ENCODE assay signal across 24 cellular contexts in genomic region chr12:77344651-77345050, GRCh38.
"Had no signal": no experiment of that assay in that cellular context is flagged by ENCODE, and none has a peak within 500 bp of the region (broad histone marks: within the 10 kb centered on the region; RNA-seq: fewer than 3 reads in every experiment).

No MANE protein-coding gene starts in this region.

- H3K9me3 ChIP-seq: ascending aorta, SJSA1 had no signal

- H3K4me1 ChIP-seq: SJSA1 had no signal

- H3K4me3 ChIP-seq: ascending aorta, SJSA1 had no signal

- H3K27ac ChIP-seq: ascending aorta, SJSA1 had no signal

- H3K36me3 ChIP-seq: ascending aorta, SJSA1 had no signal

- DNase-seq: activated CD4-positive, alpha-beta memory T cell treated with anti-CD3 and anti-CD28 coated beads for 36 hours; activated CD4-positive, alpha-beta T cell treated with anti-CD3 and anti-CD28 coated beads, Interleukin-2, amount 10 ng/mL, durations not matched to agents 7 days and 5 days; activated CD4-positive, CD25-positive, alpha-beta regulatory T cell; activated CD8-positive, alpha-beta memory T cell treated with anti-CD3 and anti-CD28 coated beads for 24 hours; activated effector memory CD4-positive, alpha-beta T cell treated with anti-CD3 and anti-CD28 coated beads, Interleukin-2, amount 50 U/mL, for 16 hours; activated naive CD4-positive, alpha-beta T cell treated with Interleukin-2 at 50 U/mL for 16 hours; activated naive CD8-positive, alpha-beta T cell treated with anti-CD3 and anti-CD28 coated beads, Interleukin-2, amount 50 U/mL, for 24 hours; activated T-cell treated with anti-CD3 and anti-CD28 coated beads, Interleukin-2, amount 50 U/mL, for 4 hours; amniotic stem cell; MM.1S; NCI-H1105; NCI-H1436; NCI-H1694 treated with DMSO at 0.1 percent for 48 hours; NCI-H2081; NCI-H510A treated with DMSO at 0.1 percent for 48 hours; NCI-H69; NK-92 treated with Interleukin-12 subunit alpha and Interleukin-12 subunit beta, amount 100 ng/mL, for 24 hours; OCI-M1; RPMI8226; T-cell; T-helper 2 cell; T1000 had no signal

- H3K27me3 ChIP-seq: ascending aorta had no signal
